In genomic region chr11:20099527-20099926, GRCh38 we compare ENCODE assay signal across 18 cellular contexts.
DNase-seq lines count a peak whose midpoint lies in the region; ATAC-seq lines count a peak whose summit lies in the region.
"Had no signal": no experiment of that assay in that cellular context is flagged by ENCODE, and none has a peak within 500 bp of the region (broad histone marks: within the 10 kb centered on the region; RNA-seq: fewer than 3 reads in every experiment).

No MANE protein-coding gene starts in this region.

- H3K4me1 Mint-ChIP-seq in activated T-cell treated with anti-CD3 and anti-CD28 coated beads, Interleukin-2, amount 50 U/mL, for 72 hours (ENCODE audit: low read depth), result peaks cover 22% of the 10 kb centered on the region
- H3K4me1 Mint-ChIP-seq in activated naive CD8-positive, alpha-beta T cell treated with anti-CD3 and anti-CD28 coated beads, Interleukin-2, amount 50 U/mL, for 24 hours, result peaks cover 22% of the 10 kb centered on the region
- peaks cover 17% of the 10 kb centered on the region for H3K4me1 Mint-ChIP-seq in stimulated activated memory B cell treated with anti-CD40 and anti-IgM and Interleukin-4, amounts not matched to agents 10 μg/mL and 1 μg/mL and 100 μg/mL, for 72 hours

- DNase-seq in activated T-cell treated with anti-CD3 and anti-CD28 coated beads, Interleukin-2, amount 50 U/mL, for 72 hours, result peak; percentile 4 to 11
- no peak for DNase-seq in activated T-cell treated with anti-CD3 and anti-CD28 coated beads, Interleukin-2, amount 50 U/mL, for 1 hour
- DNase-seq in activated naive CD8-positive, alpha-beta T cell treated with anti-CD3 and anti-CD28 coated beads, Interleukin-2, amount 50 U/mL, for 24 hours, result no peak
- no peak for DNase-seq in SKM-1 (lab: John Stamatoyannopoulos, UW; ENCODE audit: unreplicated experiment)
- DNase-seq: activated CD4-positive, alpha-beta T cell treated with anti-CD3 and anti-CD28 coated beads for 48 hours; activated naive CD4-positive, alpha-beta T cell treated with anti-CD3 and anti-CD28 coated beads, Interleukin-2, amount 10 ng/mL, durations not matched to agents 7 days and 5 days; NCI-H1436 treated with DMSO at 0.1 percent for 48 hours; NCI-H446 treated with DMSO at 0.1 percent for 48 hours; nucleus accumbens; PC-3; psoas muscle had no signal

- no peaks in the 10 kb centered on the region for H3K36me3 Mint-ChIP-seq in activated T-cell treated with anti-CD3 and anti-CD28 coated beads, Interleukin-2, amount 50 U/mL, for 72 hours (ENCODE audit: insufficient read depth in 2 of 2)
- no peaks in the 10 kb centered on the region for H3K36me3 Mint-ChIP-seq in activated naive CD8-positive, alpha-beta T cell treated with anti-CD3 and anti-CD28 coated beads, Interleukin-2, amount 50 U/mL, for 24 hours (ENCODE audit: low read depth)
- no peaks in the 10 kb centered on the region for H3K36me3 Mint-ChIP-seq in stimulated activated memory B cell treated with anti-CD40 and anti-IgM and Interleukin-4, amounts not matched to agents 10 μg/mL and 1 μg/mL and 100 μg/mL, for 72 hours
- H3K36me3 Mint-ChIP-seq: activated naive CD4-positive, alpha-beta T cell treated with anti-CD3 and anti-CD28 coated beads, Interleukin-2, amount 10 ng/mL, durations not matched to agents 7 days and 5 days had no signal

- ATAC-seq in activated T-cell treated with anti-CD3 and anti-CD28 coated beads, Interleukin-2, amount 50 U/mL, for 72 hours (replicated peaks in 1 of 2), result peak; percentile 73 to 82
- ATAC-seq in HG02884 (IDR thresholded peaks at IDR 0.05; ENCODE audit: unreplicated experiment) (peak; percentile 69), GM18868 (IDR thresholded peaks at IDR 0.05; ENCODE audit: unreplicated experiment) (no peak), GM21529 (IDR thresholded peaks at IDR 0.05; ENCODE audit: unreplicated experiment) (no peak)
- peak; percentile 48 for ATAC-seq in activated naive CD8-positive, alpha-beta T cell treated with anti-CD3 and anti-CD28 coated beads, Interleukin-2, amount 50 U/mL, for 24 hours
- ATAC-seq in stimulated activated memory B cell treated with anti-CD40 and anti-IgM and Interleukin-4, amounts not matched to agents 10 μg/mL and 1 μg/mL and 100 μg/mL, for 72 hours, result peak; percentile 28
- ATAC-seq: gastroesophageal sphincter, PC-3, psoas muscle had no signal

- H3K9me3 Mint-ChIP-seq in activated T-cell treated with anti-CD3 and anti-CD28 coated beads, Interleukin-2, amount 50 U/mL, for 72 hours, result no peaks in the 10 kb centered on the region
- H3K9me3 Mint-ChIP-seq in activated naive CD8-positive, alpha-beta T cell treated with anti-CD3 and anti-CD28 coated beads, Interleukin-2, amount 50 U/mL, for 24 hours, result no peaks in the 10 kb centered on the region
- H3K9me3 Mint-ChIP-seq in stimulated activated memory B cell treated with anti-CD40 and anti-IgM and Interleukin-4, amounts not matched to agents 10 μg/mL and 1 μg/mL and 100 μg/mL, for 72 hours, result no peaks in the 10 kb centered on the region
- H3K9me3 Mint-ChIP-seq: activated naive CD4-positive, alpha-beta T cell treated with anti-CD3 and anti-CD28 coated beads, Interleukin-2, amount 10 ng/mL, durations not matched to agents 7 days and 5 days; activated T-helper 1 cell treated with anti-CD3 and anti-CD28 coated beads, Interleukin-12 subunit alpha, Interleukin-12 subunit beta, Interleukin-2, Interleukin-4 antibody, amounts not matched to agents 30 ng/mL and 10 ng/mL and 1 ng/mL, durations not matched to agents 14 hours and 24 hours and 36 hours; dendritic cell treated with granulocyte-macrophage colony-stimulating factor and Interleukin-4, amounts not matched to agents 40 ng/mL and 50 ng/mL, for 4 days had no signal

- H3K4me3 Mint-ChIP-seq in activated T-cell treated with anti-CD3 and anti-CD28 coated beads, Interleukin-2, amount 50 U/mL, for 72 hours, result no peak overlapping the region
- H3K4me3 Mint-ChIP-seq in activated naive CD8-positive, alpha-beta T cell treated with anti-CD3 and anti-CD28 coated beads, Interleukin-2, amount 50 U/mL, for 24 hours, result no peak overlapping the region
- no peak overlapping the region for H3K4me3 Mint-ChIP-seq in stimulated activated memory B cell treated with anti-CD40 and anti-IgM and Interleukin-4, amounts not matched to agents 10 μg/mL and 1 μg/mL and 100 μg/mL, for 72 hours
- H3K4me3 Mint-ChIP-seq: activated naive CD4-positive, alpha-beta T cell treated with anti-CD3 and anti-CD28 coated beads, Interleukin-2, amount 10 ng/mL, durations not matched to agents 7 days and 5 days; activated T-helper 1 cell treated with anti-CD3 and anti-CD28 coated beads, Interleukin-12 subunit alpha, Interleukin-12 subunit beta, Interleukin-2, Interleukin-4 antibody, amounts not matched to agents 30 ng/mL and 10 ng/mL and 1 ng/mL, durations not matched to agents 14 hours and 24 hours and 36 hours; dendritic cell treated with granulocyte-macrophage colony-stimulating factor and Interleukin-4, amounts not matched to agents 40 ng/mL and 50 ng/mL, for 4 days had no signal

- peaks cover 6% of the 10 kb centered on the region for H3K27me3 Mint-ChIP-seq in activated T-cell treated with anti-CD3 and anti-CD28 coated beads, Interleukin-2, amount 50 U/mL, for 72 hours (ENCODE audit: low read depth)
- H3K27me3 Mint-ChIP-seq in activated naive CD8-positive, alpha-beta T cell treated with anti-CD3 and anti-CD28 coated beads, Interleukin-2, amount 50 U/mL, for 24 hours, result no peaks in the 10 kb centered on the region
- H3K27me3 Mint-ChIP-seq in stimulated activated memory B cell treated with anti-CD40 and anti-IgM and Interleukin-4, amounts not matched to agents 10 μg/mL and 1 μg/mL and 100 μg/mL, for 72 hours, result no peaks in the 10 kb centered on the region
- H3K27me3 Mint-ChIP-seq: dendritic cell treated with granulocyte-macrophage colony-stimulating factor and Interleukin-4, amounts not matched to agents 40 ng/mL and 50 ng/mL, for 4 days had no signal

- H3K27ac Mint-ChIP-seq in activated T-cell treated with anti-CD3 and anti-CD28 coated beads, Interleukin-2, amount 50 U/mL, for 72 hours, result no peak overlapping the region
- H3K27ac Mint-ChIP-seq in activated naive CD8-positive, alpha-beta T cell treated with anti-CD3 and anti-CD28 coated beads, Interleukin-2, amount 50 U/mL, for 24 hours, result no peak overlapping the region
- H3K27ac Mint-ChIP-seq in stimulated activated memory B cell treated with anti-CD40 and anti-IgM and Interleukin-4, amounts not matched to agents 10 μg/mL and 1 μg/mL and 100 μg/mL, for 72 hours, result no peak overlapping the region
- H3K27ac Mint-ChIP-seq: activated naive CD4-positive, alpha-beta T cell treated with anti-CD3 and anti-CD28 coated beads, Interleukin-2, amount 10 ng/mL, durations not matched to agents 7 days and 5 days; activated T-helper 1 cell treated with anti-CD3 and anti-CD28 coated beads, Interleukin-12 subunit alpha, Interleukin-12 subunit beta, Interleukin-2, Interleukin-4 antibody, amounts not matched to agents 30 ng/mL and 10 ng/mL and 1 ng/mL, durations not matched to agents 14 hours and 24 hours and 36 hours; dendritic cell treated with granulocyte-macrophage colony-stimulating factor and Interleukin-4, amounts not matched to agents 40 ng/mL and 50 ng/mL, for 4 days had no signal

Comparison
In these comparisons a context has a peak if more than half of its experiments do, and no peak if none do; other contexts are left out.
1. DNase-seq: peak in activated T-cell treated with anti-CD3 and anti-CD28 coated beads, Interleukin-2, amount 50 U/mL, for 72 hours (2 of 2); none in activated T-cell treated with anti-CD3 and anti-CD28 coated beads, Interleukin-2, amount 50 U/mL, for 1 hour (single experiment), activated naive CD8-positive, alpha-beta T cell treated with anti-CD3 and anti-CD28 coated beads, Interleukin-2, amount 50 U/mL, for 24 hours (single experiment) and SKM-1 (single experiment).
2. ATAC-seq: peak in activated T-cell treated with anti-CD3 and anti-CD28 coated beads, Interleukin-2, amount 50 U/mL, for 72 hours (2 of 2), HG02884 (single experiment), activated naive CD8-positive, alpha-beta T cell treated with anti-CD3 and anti-CD28 coated beads, Interleukin-2, amount 50 U/mL, for 24 hours (single experiment) and stimulated activated memory B cell treated with anti-CD40 and anti-IgM and Interleukin-4, amounts not matched to agents 10 μg/mL and 1 μg/mL and 100 μg/mL, for 72 hours (single experiment); none in GM18868 (single experiment) and GM21529 (single experiment).